Comparison of ENCODE assay signal across 8 cellular contexts in the genomic region with DNA sequence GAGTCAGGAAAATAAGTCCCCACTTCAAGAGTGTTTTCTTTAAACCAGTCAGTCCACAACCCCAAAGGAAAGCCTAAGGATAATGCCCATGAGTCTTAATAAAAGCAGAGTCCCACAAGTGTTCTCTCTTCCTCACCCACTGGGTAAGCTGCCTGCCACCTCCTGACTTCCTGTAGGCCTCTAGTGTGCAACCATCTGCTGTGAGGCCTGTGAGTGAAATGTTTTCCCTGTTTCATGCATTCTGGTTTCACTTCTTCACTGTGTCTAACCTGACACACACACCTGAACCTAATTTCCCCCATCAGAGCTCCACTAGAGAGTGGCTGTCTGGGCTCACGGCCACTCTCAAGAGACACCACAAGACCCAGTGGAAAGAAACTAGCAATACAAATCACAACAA.
A peak's percentile ranks its signal among the peaks of the same experiment; 100 is the strongest.
DNase-seq lines count a peak whose midpoint lies in the region; ATAC-seq, FAIRE-seq and TF ChIP-seq lines count a peak whose summit lies in the region.

No MANE protein-coding gene starts in this region.

- H3K4me3 Mint-ChIP-seq in nephron progenitor cell, result no peak overlapping the region

- H3K9me3 ChIP-seq in SU-DHL-6 (ENCODE audit: insufficient read depth, low read length), result no peaks in the 10 kb centered on the region

- DNase-seq in nephron progenitor cell, result no peak
- no peak for DNase-seq in NCI-H748 treated with DMSO at 0.1 percent for 48 hours (lab: John Stamatoyannopoulos, UW)
- DNase-seq in RCC 7860 (ENCODE audit: low spot score), result no peak
- no peak for DNase-seq in NCI-H2029 (lab: John Stamatoyannopoulos, UW)
- DNase-seq in GF-D8 (lab: John Stamatoyannopoulos, UW), result no peak

- no peaks in the 10 kb centered on the region for H3K36me3 Mint-ChIP-seq in nephron progenitor cell (ENCODE audit: low read depth)

- peak overlapping the region; percentile 37 for H2AFZ ChIP-seq in SU-DHL-6 (ENCODE audit: low read depth, low read length, severe bottlenecking)

- H3K4me3 ChIP-seq in SU-DHL-6 (ENCODE audit: insufficient read depth, low read length, poor library complexity, severe bottlenecking), result no peak overlapping the region

- no peak for FAIRE-seq in RCC 7860 (lab: Jason Lieb, UNC)

- H3K27ac ChIP-seq in SU-DHL-6 (ENCODE audit: low read depth, low read length), result no peak overlapping the region

- H3K36me3 ChIP-seq in SU-DHL-6 (ENCODE audit: low read length), result no peaks in the 10 kb centered on the region

- TF ChIP-seq CTCF in SU-DHL-6 (IDR thresholded peaks at IDR 0.05; ENCODE audit: insufficient read depth, low read length, poor library complexity, severe bottlenecking) (no peak), nephron progenitor cell (IDR thresholded peaks at IDR 0.05) (no peak)

- H4K20me1 ChIP-seq in SU-DHL-6 (ENCODE audit: low read depth, low read length), result no peaks in the 10 kb centered on the region

- peaks cover 14% of the 10 kb centered on the region for H3K9me3 Mint-ChIP-seq in nephron progenitor cell

- H3F3A ChIP-seq in SU-DHL-6 (ENCODE audit: insufficient read depth), result no peaks in the 10 kb centered on the region

- H3K9ac ChIP-seq in SU-DHL-6 (ENCODE audit: low read length), result no peak overlapping the region

- peaks cover 39% of the 10 kb centered on the region for H3K4me1 Mint-ChIP-seq in nephron progenitor cell

- H3K27me3 Mint-ChIP-seq in nephron progenitor cell (ENCODE audit: low read depth, poor library complexity), result no peaks in the 10 kb centered on the region

- H3K4me2 ChIP-seq in SU-DHL-6 (ENCODE audit: low read depth, low read length, poor library complexity, severe bottlenecking), result peak overlapping the region; percentile 3

- ATAC-seq in GM18870 (IDR thresholded peaks at IDR 0.05; ENCODE audit: unreplicated experiment), result peak; percentile 98
- peak; percentile 98 for ATAC-seq in HG02870 (IDR thresholded peaks at IDR 0.05; ENCODE audit: unreplicated experiment)

- H3K79me2 ChIP-seq in SU-DHL-6 (ENCODE audit: insufficient read depth, low read length), result no peaks in the 10 kb centered on the region

- no peaks in the 10 kb centered on the region for H3K9me2 ChIP-seq in SU-DHL-6 (replicated peaks; ENCODE audit: insufficient read depth, low read length)

- H3K27ac Mint-ChIP-seq in nephron progenitor cell, result peak overlapping the region; percentile 54

- no peaks in the 10 kb centered on the region for H3K27me3 ChIP-seq in SU-DHL-6 (ENCODE audit: low read length)
